ENCODE assay signal across 22 cellular contexts in genomic region chr11:69309800-69310280, GRCh38. TPM values are rescaled to one million over a fixed set of nuclear protein-coding genes. Genes with fewer than 3 reads are reported as not detected.
DNase-seq lines count a peak whose midpoint lies in the region; ATAC-seq and TF ChIP-seq lines count a peak whose summit lies in the region.
"Had no signal": no experiment of that assay in that cellular context is flagged by ENCODE, and none has a peak within 500 bp of the region (broad histone marks: within the 10 kb centered on the region; RNA-seq: fewer than 3 reads in every experiment).

No MANE protein-coding gene starts in this region.

- H3K4me1 ChIP-seq in BLaER1 treated with 17β-estradiol and CSF1 and Interleukin-3, amounts not matched to agents 10 nM and 100 nM, result peaks cover 45 to 69% (median 66%) of the 10 kb centered on the region in 10 experiments

- peaks cover 0 to 4% (median 0%) of the 10 kb centered on the region in 11 experiments; a peak in 4 of 22 replicates for H3K9me3 ChIP-seq in BLaER1 treated with 17β-estradiol and CSF1 and Interleukin-3, amounts not matched to agents 10 nM and 100 nM (replicated peaks in 1 of 11)

- no peaks in the 10 kb centered on the region for H4K20me1 ChIP-seq in BLaER1 treated with 17β-estradiol and CSF1 and Interleukin-3, amounts not matched to agents 10 nM and 100 nM

- in situ Hi-C loops in astrocyte of the spinal cord (cut with HindIII; ENCODE audit: low sequenced_read_pairs), result no loop called here

- H3K4me2 ChIP-seq in BLaER1 treated with 17β-estradiol and CSF1 and Interleukin-3, amounts not matched to agents 10 nM and 100 nM, result peak overlapping the region; percentile 3 to 93 (median 86); a peak in 19 of 22 replicates

- no peak for TF ChIP-seq CTCF in astrocyte of the spinal cord (IDR thresholded peaks at IDR 0.05; ENCODE audit: low read depth, low read length)

- peak overlapping the region in 4 of 11 experiments; percentile 3 to 78 (median 60); a peak in 5 of 22 replicates for H3K9ac ChIP-seq in BLaER1 treated with 17β-estradiol and CSF1 and Interleukin-3, amounts not matched to agents 10 nM and 100 nM

- ATAC-seq in HG03521 (IDR thresholded peaks at IDR 0.05; ENCODE audit: unreplicated experiment), result no peak
- ATAC-seq: activated naive CD4-positive, alpha-beta T cell treated with anti-CD3 and anti-CD28 coated beads, Interleukin-2, amount 50 U/mL, for 72 hours; activated T-cell treated with anti-CD3 and anti-CD28 coated beads, Interleukin-2, amount 50 U/mL, for 72 hours; HepG2 had no signal

- H3K27ac ChIP-seq in BLaER1 treated with 17β-estradiol and CSF1 and Interleukin-3, amounts not matched to agents 10 nM and 100 nM, result peak overlapping the region in 7 of 11 experiments; percentile 36 to 94 (median 91); a peak in 11 of 22 replicates
- H3K27ac ChIP-seq: 22Rv1 had no signal

- no peaks in the 10 kb centered on the region for H3K36me3 ChIP-seq in BLaER1 treated with 17β-estradiol and CSF1 and Interleukin-3, amounts not matched to agents 10 nM and 100 nM
- H3K36me3 ChIP-seq: MG63 had no signal

- H3K27me3 ChIP-seq in BLaER1 treated with 17β-estradiol and CSF1 and Interleukin-3, amounts not matched to agents 10 nM and 100 nM, result peaks cover 0 to 32% (median 6%) of the 10 kb centered on the region in 11 experiments; a peak in 11 of 22 replicates
- H3K27me3 ChIP-seq: MG63 had no signal

- H3K4me3 ChIP-seq in BLaER1 treated with 17β-estradiol and CSF1 and Interleukin-3, amounts not matched to agents 10 nM and 100 nM, result no peak overlapping the region
- no peak overlapping the region for H3K4me3 ChIP-seq in astrocyte of the spinal cord (ENCODE audit: low read depth, low read length)
- H3K4me3 ChIP-seq: MG63 had no signal

- DNase-seq in NCI-H1092 treated with DMSO at 0.1 percent for 48 hours (lab: John Stamatoyannopoulos, UW) (peak; percentile 42), NCI-H1092 (lab: John Stamatoyannopoulos, UW) (no peak), astrocyte of the spinal cord (ENCODE audit: low read depth, low spot score) (peak; percentile 32), mesenteric fat pad (ENCODE audit: low spot score) (peak; percentile 43), HPDE6-E6E7 (ENCODE audit: extremely low spot score) (no peak), inferior parietal cortex (ENCODE audit: extremely low spot score) (no peak)
- DNase-seq: activated T-cell treated with anti-CD3 and anti-CD28 coated beads, Interleukin-2, amount 50 U/mL, for 72 hours; hippocampal formation; MG63; NCI-H146; NCI-H748 treated with DMSO at 0.1 percent for 48 hours; occipital lobe; retina; SIG-M5; substantia nigra had no signal

RNA-seq across cellular contexts. Expression of gene MYEOV, which starts 15.9 kb away (rescaled TPM):
- 31.4 TPM for total RNA-seq in mesenteric fat pad
- total RNA-seq: activated naive CD4-positive, alpha-beta T cell treated with anti-CD3 and anti-CD28 coated beads, Interleukin-2, amount 50 U/mL, for 72 hours; endodermal cell; occipital lobe; urinary bladder had no signal

Comparison
In these comparisons a context has a peak if more than half of its experiments do, and no peak if none do; other contexts are left out.
1. DNase-seq: peak in NCI-H1092 treated with DMSO at 0.1 percent for 48 hours (single experiment), astrocyte of the spinal cord (single experiment) and mesenteric fat pad (single experiment); none in NCI-H1092 (single experiment), HPDE6-E6E7 (single experiment) and inferior parietal cortex (single experiment).